11 cellular contexts compared by ENCODE assay signal in genomic region chr22:23537421-23537820, GRCh38. TPM values are rescaled to one million over a fixed set of nuclear protein-coding genes. Genes with fewer than 3 reads are reported as not detected.
DNase-seq lines count a peak whose midpoint lies in the region; ATAC-seq and TF ChIP-seq lines count a peak whose summit lies in the region.
"Had no signal": no experiment of that assay in that cellular context is flagged by ENCODE, and none has a peak within 500 bp of the region (broad histone marks: within the 10 kb centered on the region; RNA-seq: fewer than 3 reads in every experiment).

No MANE protein-coding gene starts in this region.

- H3K27me3 Mint-ChIP-seq in progenitor cell of endocrine pancreas, result no peaks in the 10 kb centered on the region

- 25% methylated on average over 11 of the region's 11 CpGs for WGBS in hepatocyte (ENCODE audit: low lambda C conversion rate, missing lambda C conversion rate)

- H3K27ac Mint-ChIP-seq in progenitor cell of endocrine pancreas, result peak overlapping the region; percentile 99
- H3K27ac Mint-ChIP-seq: CD4-positive, alpha-beta memory T cell; stimulated activated naive CD8-positive, alpha-beta T cell treated with anti-CD3 and anti-CD28 coated beads, Interleukin-15, amount 100 ng/mL, for 72 hours had no signal

- no peaks in the 10 kb centered on the region for H3K9me2 ChIP-seq in Karpas-422 (replicated peaks; ENCODE audit: insufficient read depth, low read length)
- H3K9me2 ChIP-seq in hepatocyte (replicated peaks; ENCODE audit: insufficient read depth), result no peaks in the 10 kb centered on the region

- no peaks in the 10 kb centered on the region for H4K20me1 ChIP-seq in Karpas-422 (ENCODE audit: insufficient read depth, low read depth, low read length)
- no peaks in the 10 kb centered on the region for H4K20me1 ChIP-seq in hepatocyte (ENCODE audit: insufficient read depth, poor library complexity, severe bottlenecking)

- H3K4me3 ChIP-seq in Karpas-422 (ENCODE audit: low read length), result no peak overlapping the region
- H3K4me3 ChIP-seq in hepatocyte, result no peak overlapping the region
- H3K4me3 ChIP-seq in uterus, result no peak overlapping the region

- H3K4me3 Mint-ChIP-seq in progenitor cell of endocrine pancreas (ENCODE audit: low read depth), result peak overlapping the region; percentile 82
- H3K4me3 Mint-ChIP-seq: CD4-positive, alpha-beta memory T cell; stimulated activated naive CD8-positive, alpha-beta T cell treated with anti-CD3 and anti-CD28 coated beads, Interleukin-15, amount 100 ng/mL, for 72 hours had no signal

- H3K36me3 ChIP-seq in Karpas-422 (ENCODE audit: insufficient read depth, low read length), result no peaks in the 10 kb centered on the region
- no peaks in the 10 kb centered on the region for H3K36me3 ChIP-seq in hepatocyte (replicated peaks; ENCODE audit: insufficient read depth, low read depth)
- no peaks in the 10 kb centered on the region for H3K36me3 ChIP-seq in uterus

- no peaks in the 10 kb centered on the region for H3K36me3 Mint-ChIP-seq in progenitor cell of endocrine pancreas (ENCODE audit: insufficient read depth)
- H3K36me3 Mint-ChIP-seq: CD4-positive, alpha-beta memory T cell had no signal

- H3K27me3 ChIP-seq in Karpas-422 (ENCODE audit: low read length) (no peaks in the 10 kb centered on the region), hepatocyte (no peaks in the 10 kb centered on the region), uterus (no peaks in the 10 kb centered on the region)

- TF ChIP-seq CTCF in hepatocyte (IDR thresholded peaks at IDR 0.05; ENCODE audit: poor library complexity), result no peak
- TF ChIP-seq CTCF in progenitor cell of endocrine pancreas (IDR thresholded peaks at IDR 0.05; ENCODE audit: unreplicated experiment), result no peak
- no peak for TF ChIP-seq CTCF in uterus (IDR thresholded peaks at IDR 0.05)

- DNase-seq in DMS153 (lab: John Stamatoyannopoulos, UW) (peak; percentile 24), Karpas-422 (no peak), hepatocyte (ENCODE audit: low spot score) (no peak), progenitor cell of endocrine pancreas (ENCODE audit: low spot score, unreplicated experiment) (no peak), NCI-H82 treated with DMSO at 0.1 percent for 48 hours (lab: John Stamatoyannopoulos, UW; ENCODE audit: unreplicated experiment) (no peak), uterus (no peak)
- DNase-seq: CD4-positive, alpha-beta memory T cell; stimulated activated naive CD8-positive, alpha-beta T cell treated with anti-CD3 and anti-CD28 coated beads, Interleukin-15, amount 100 ng/mL, for 72 hours had no signal

- H3K27ac ChIP-seq in Karpas-422 (ENCODE audit: low read length) (peak overlapping the region; percentile 82), hepatocyte (peak overlapping the region; percentile 98), uterus (no peak overlapping the region)
- H3K27ac ChIP-seq: KMS-11 had no signal

- H3K9me3 ChIP-seq in Karpas-422 (ENCODE audit: low read length) (no peaks in the 10 kb centered on the region), hepatocyte (ENCODE audit: low read depth) (no peaks in the 10 kb centered on the region), uterus (no peaks in the 10 kb centered on the region)

- no peaks in the 10 kb centered on the region for H3K79me2 ChIP-seq in Karpas-422 (ENCODE audit: low read length)
- no peaks in the 10 kb centered on the region for H3K79me2 ChIP-seq in hepatocyte

- H3K9ac ChIP-seq in Karpas-422 (ENCODE audit: low read length), result peak overlapping the region; percentile 21
- H3K9ac ChIP-seq: KMS-11 had no signal

- H3K4me1 Mint-ChIP-seq in progenitor cell of endocrine pancreas (ENCODE audit: low read depth), result peaks cover 68% of the 10 kb centered on the region

- no peak for ATAC-seq in HG02642 (IDR thresholded peaks at IDR 0.05; ENCODE audit: poor library complexity, unreplicated experiment)
- no peak for ATAC-seq in GM19467 (IDR thresholded peaks at IDR 0.05; ENCODE audit: unreplicated experiment)
- ATAC-seq: stimulated activated naive CD8-positive, alpha-beta T cell treated with anti-CD3 and anti-CD28 coated beads, Interleukin-15, amount 100 ng/mL, for 72 hours had no signal

- H3K4me1 ChIP-seq in Karpas-422 (ENCODE audit: low read length), result peaks cover 84% of the 10 kb centered on the region
- H3K4me1 ChIP-seq in hepatocyte (ENCODE audit: insufficient read depth), result peaks cover 66% of the 10 kb centered on the region
- H3K4me1 ChIP-seq in uterus, result no peaks in the 10 kb centered on the region

- intact Hi-C loops in uterus (cut with DNase I; ENCODE audit: low total_unique reads), result no loop called here

- H3K9me3 Mint-ChIP-seq in progenitor cell of endocrine pancreas (ENCODE audit: low read depth), result no peaks in the 10 kb centered on the region
- H3K9me3 Mint-ChIP-seq: CD4-positive, alpha-beta memory T cell; stimulated activated naive CD8-positive, alpha-beta T cell treated with anti-CD3 and anti-CD28 coated beads, Interleukin-15, amount 100 ng/mL, for 72 hours had no signal

- no peak overlapping the region; the same call in 1 of the 2 replicates for H2AFZ ChIP-seq in Karpas-422 (ENCODE audit: low read length)
- H2AFZ ChIP-seq in hepatocyte, result peak overlapping the region; percentile 16

- no peak for TF ChIP-seq POLR2A in uterus (IDR thresholded peaks at IDR 0.05)

- H3K4me2 ChIP-seq in Karpas-422 (ENCODE audit: low read depth, low read length, poor library complexity, severe bottlenecking), result peak overlapping the region; percentile 53
- H3K4me2 ChIP-seq in hepatocyte, result peak overlapping the region; percentile 74
- H3K4me2 ChIP-seq: KMS-11 had no signal

RNA-seq across cellular contexts. Expression of gene IGLL1, which starts 42.7 kb away (rescaled TPM):
- 100 and 171 TPM in 2 replicates for total RNA-seq in Karpas-422 (2014; rRNA removed; shearing (Covaris generic); ENCODE audit: low replicate concordance)
- total RNA-seq in hepatocyte, result not detected in 2 replicates
- polyA plus RNA-seq in hepatocyte, result not detected in 2 replicates
- total RNA-seq in progenitor cell of endocrine pancreas, result not detected in 2 replicates
- under 1 TPM in 1 of 4 donors, not detected in 3; 0.48 TPM for total RNA-seq in uterus
- total RNA-seq: CD4-positive, alpha-beta memory T cell had no signal
- polyA plus RNA-seq: CD4-positive, alpha-beta memory T cell had no signal

Comparison
In these comparisons a context has a peak if more than half of its experiments do, and no peak if none do; other contexts are left out.
1. H3K27ac ChIP-seq: peak in Karpas-422 (single experiment) and hepatocyte (single experiment); none in uterus (0 of 2).
2. RNA of gene IGLL1, which starts 42.7 kb away (total RNA-seq): 100 to 171 TPM in Karpas-422; not detected in hepatocyte, not detected in progenitor cell of endocrine pancreas and 0.48 TPM in uterus; every median in the first group is over 10 times any median in the second.